Comparison of ENCODE assay signal across 13 cellular contexts in genomic region chr12:25328082-25328712, GRCh38.
A peak's percentile ranks its signal among the peaks of the same experiment; 100 is the strongest.
DNase-seq lines count a peak whose midpoint lies in the region; ATAC-seq and TF ChIP-seq lines count a peak whose summit lies in the region.
"Had no signal": no experiment of that assay in that cellular context is flagged by ENCODE, and none has a peak within 500 bp of the region (broad histone marks: within the 10 kb centered on the region; RNA-seq: fewer than 3 reads in every experiment).

No MANE protein-coding gene starts in this region.

- no peak overlapping the region for H3K4me2 ChIP-seq in MM.1S (ENCODE audit: low read depth, low read length)

- CTCF ChIA-PET in HEK293 (lab: Yijun Ruan, JAX) = interaction anchor here (1.4 kb wide), 1 partner anchor 38 kb away, joined by 3 read pairs; no protein-coding TSS in a partner anchor

- no peaks in the 10 kb centered on the region for H3K9me3 ChIP-seq in HEK293 (ENCODE audit: control insufficient read depth, insufficient read depth, low read depth, low read length)
- H3K9me3 ChIP-seq in psoas muscle = no peaks in the 10 kb centered on the region
- no peaks in the 10 kb centered on the region for H3K9me3 ChIP-seq in MM.1S (replicated peaks; ENCODE audit: insufficient read depth, low read length)

- WGBS in psoas muscle, 3 donors = 54 to 71% (median 63%) methylated on average over 5 of the region's 5 CpGs

- H3K36me3 ChIP-seq in HEK293 (ENCODE audit: control insufficient read depth in 2 of 2, insufficient read depth in 1 of 2, low read length in 2 of 2) (no peaks in the 10 kb centered on the region), psoas muscle (ENCODE audit: insufficient read depth in 1 of 2, low read depth in 1 of 2) (no peaks in the 10 kb centered on the region), MM.1S (replicated peaks; ENCODE audit: insufficient read depth, low read length) (no peaks in the 10 kb centered on the region)

- H3K4me3 ChIP-seq in HEK293 (ENCODE audit: low read depth, low read length) (no peak overlapping the region), fibroblast of villous mesenchyme (ENCODE audit: low read depth, low read length) (no peak overlapping the region), psoas muscle (no peak overlapping the region), MM.1S (ENCODE audit: low read length) (no peak overlapping the region)

- peaks cover 22% of the 10 kb centered on the region for H3F3A ChIP-seq in MM.1S (ENCODE audit: insufficient read depth, low read length)

- H3K27ac ChIP-seq in HEK293 (ENCODE audit: extremely low read depth, low read depth, low read length) (no peak overlapping the region), psoas muscle (no peak overlapping the region), MM.1S (ENCODE audit: low read length) (no peak overlapping the region)

- DNase-seq in DMS153 (lab: John Stamatoyannopoulos, UW) (peak; percentile 89), SHP77 (lab: John Stamatoyannopoulos, UW) (peak; percentile 9 to 64), fibroblast of villous mesenchyme (ENCODE audit: low read depth) (peak; percentile 68), psoas muscle (no peak), AG08395 (ENCODE audit: low spot score) (no peak), MM.1S (no peak)
- DNase-seq: effector CD4-positive, alpha-beta T cell; mesendoderm; NK-92 treated with Interleukin-12 subunit alpha and Interleukin-12 subunit beta, amount 100 ng/mL, for 24 hours; T1000 had no signal

- intact Hi-C loops in psoas muscle (cut with DNase I) = no loop called here

- POLR2A ChIA-PET in HEK293 (lab: Yijun Ruan, JAX) = interaction anchor here (0.6 kb wide), 1 partner anchor 104 kb away, joined by 3 read pairs; no protein-coding TSS in a partner anchor

- H3K27me3 ChIP-seq in psoas muscle (ENCODE audit: insufficient read depth in 3 of 3, low read length in 2 of 3) = no peaks in the 10 kb centered on the region
- 0 out of 2 replicates have a peak, but pooled peaks cover under 1% of the 10 kb centered on the region for H3K27me3 ChIP-seq in MM.1S (replicated peaks; ENCODE audit: insufficient read depth, low read length)

- H3K79me2 ChIP-seq in MM.1S (ENCODE audit: low read length) = no peaks in the 10 kb centered on the region

- no peak for TF ChIP-seq CTCF in HEK293 (tag by site-specific recombination; IDR thresholded peaks at IDR 0.05)
- TF ChIP-seq CTCF in fibroblast of villous mesenchyme (IDR thresholded peaks at IDR 0.05; ENCODE audit: insufficient read depth, low read depth, low read length) = no peak
- no peak for TF ChIP-seq CTCF in psoas muscle (IDR thresholded peaks at IDR 0.05)
- TF ChIP-seq CTCF in MM.1S (IDR thresholded peaks at IDR 0.05; ENCODE audit: low read length) = no peak

- H3K9ac ChIP-seq in MM.1S (ENCODE audit: low read length) = no peak overlapping the region

- no peaks in the 10 kb centered on the region for H3K9me2 ChIP-seq in MM.1S (replicated peaks; ENCODE audit: insufficient read depth, low read length)

- no peak overlapping the region for H2AFZ ChIP-seq in MM.1S (ENCODE audit: low read length)

- peaks cover 9% of the 10 kb centered on the region for H3K4me1 ChIP-seq in HEK293 (ENCODE audit: control insufficient read depth, insufficient read depth, low read length)
- peaks cover under 1% of the 10 kb centered on the region for H3K4me1 ChIP-seq in psoas muscle
- peaks cover 35% of the 10 kb centered on the region for H3K4me1 ChIP-seq in MM.1S (ENCODE audit: low read length)

- no peaks in the 10 kb centered on the region for H4K20me1 ChIP-seq in MM.1S (ENCODE audit: insufficient read depth, low read length)

- ATAC-seq in psoas muscle (no peak), GM18498 (IDR thresholded peaks at IDR 0.05; ENCODE audit: unreplicated experiment) (no peak)
- ATAC-seq: stimulated activated effector memory CD8-positive, alpha-beta T cell treated with anti-CD3 and anti-CD28 coated beads, Interleukin-12 subunit alpha, Interleukin-12 subunit beta, amount 100 ng/mL, for 72 hours had no signal

TF ChIP-seq in HEK293, 187 proteins besides CTCF, POLR2A, EP300 and RAD21 (continues in another document):
- TF ChIP-seq ZNF791 (tag by site-specific recombination; IDR thresholded peaks at IDR 0.05) (no peak), ZNF513 (tag by site-specific recombination; IDR thresholded peaks at IDR 0.05) (no peak), ZNF837 (tag by site-specific recombination; IDR thresholded peaks at IDR 0.05) (no peak), ZNF10 (tag by site-specific recombination; IDR thresholded peaks at IDR 0.05) (no peak), TCF7L2 (IDR thresholded peaks at IDR 0.05; ENCODE audit: borderline replicate concordance, low read depth, low read length) (no peak), SP7 (tag by site-specific recombination; IDR thresholded peaks at IDR 0.05) (peak; percentile 82), ZNF449 (tag by site-specific recombination; IDR thresholded peaks at IDR 0.05) (no peak), MEIS1 (CRISPR knock-in tag; IDR thresholded peaks at IDR 0.05; ENCODE audit: borderline replicate concordance) (no peak), ZNF555 (tag by site-specific recombination; conservative IDR thresholded peaks at IDR 0.05) (no peak), ZNF266 (tag by site-specific recombination; IDR thresholded peaks at IDR 0.05; ENCODE audit: low read depth) (no peak), KLF9 (tag by site-specific recombination; IDR thresholded peaks at IDR 0.05; ENCODE audit: low read depth) (no peak), ZNF585B (tag by site-specific recombination; IDR thresholded peaks at IDR 0.05) (no peak), ZNF561 (tag by site-specific recombination; IDR thresholded peaks at IDR 0.05; ENCODE audit: borderline replicate concordance) (no peak), ZNF354C (tag by site-specific recombination; IDR thresholded peaks at IDR 0.05; ENCODE audit: borderline replicate concordance, low read depth) (no peak), SCRT2 (tag by site-specific recombination; IDR thresholded peaks at IDR 0.05) (peak; percentile 83), PRDM6 (tag by site-specific recombination; IDR thresholded peaks at IDR 0.05) (peak; percentile 86), ZSCAN5A (tag by site-specific recombination; IDR thresholded peaks at IDR 0.05) (no peak)

Comparison
In these comparisons a context has a peak if more than half of its experiments do, and no peak if none do; other contexts are left out.
1. DNase-seq: peak in DMS153 (single experiment), SHP77 (2 of 2) and fibroblast of villous mesenchyme (single experiment); none in psoas muscle (0 of 2), AG08395 (single experiment) and MM.1S (single experiment).